Comparison of ENCODE assay signal across 8 cellular contexts in genomic region chr6:53651764-53652401, GRCh38. TPM values are rescaled to one million over a fixed set of nuclear protein-coding genes. Genes with fewer than 3 reads are reported as not detected.
DNase-seq lines count a peak whose midpoint lies in the region; ATAC-seq, FAIRE-seq and TF ChIP-seq lines count a peak whose summit lies in the region.

No MANE protein-coding gene starts in this region.

- no peaks in the 10 kb centered on the region for H3K36me3 ChIP-seq in SK-N-SH (replicated peaks in 1 of 2; ENCODE audit: control insufficient read depth in 1 of 2, insufficient read depth in 2 of 2, low read length in 1 of 2)
- H3K36me3 ChIP-seq in heart right ventricle = peaks cover 0 to 9% (median 0%) of the 10 kb centered on the region in 9 donors

- no peaks in the 10 kb centered on the region for H3F3A ChIP-seq in SK-N-SH (replicated peaks; ENCODE audit: insufficient read depth)

- peak overlapping the region; percentile 89 for H2AFZ ChIP-seq in SK-N-SH (ENCODE audit: low read depth)

- H3K9me3 ChIP-seq in SK-N-SH = no peaks in the 10 kb centered on the region
- H3K9me3 ChIP-seq in heart right ventricle = no peaks in the 10 kb centered on the region

- H3K9me3 Mint-ChIP-seq in activated naive CD8-positive, alpha-beta T cell (ENCODE audit: low read depth) = no peaks in the 10 kb centered on the region
- H3K9me3 Mint-ChIP-seq in type B pancreatic cell = no peaks in the 10 kb centered on the region

- H3K4me1 ChIP-seq in SK-N-SH (ENCODE audit: control insufficient read depth in 1 of 2, insufficient read depth in 2 of 2, low read depth in 1 of 2, low read length in 1 of 2) (peaks cover 0 to 13% of the 10 kb centered on the region in 2 experiments; a peak in 1 of 4 replicates), heart right ventricle (peaks cover 3 to 70% (median 37%) of the 10 kb centered on the region in 9 donors)

- POLR2A ChIA-PET in SK-N-SH (lab: Yijun Ruan, JAX) = interaction anchor here (0.5 to 0.9 kb wide), 2 partner anchors 107 to 142 kb away, joined by 3 read pairs; partner anchors contain the start of gene GCLC

- H3K36me3 Mint-ChIP-seq in activated naive CD8-positive, alpha-beta T cell = no peaks in the 10 kb centered on the region
- no peaks in the 10 kb centered on the region for H3K36me3 Mint-ChIP-seq in type B pancreatic cell

- H3K4me3 Mint-ChIP-seq in activated naive CD8-positive, alpha-beta T cell = peak overlapping the region; percentile 91
- peak overlapping the region; percentile 93 for H3K4me3 Mint-ChIP-seq in type B pancreatic cell

- no peak for FAIRE-seq in H54 (lab: Jason Lieb, UNC)

- H3K4me3 ChIP-seq in SK-N-SH (ENCODE audit: low read depth in 2 of 2, low read length in 1 of 2) = peak overlapping the region; percentile 52 to 56
- peak overlapping the region; percentile 11 to 65 (median 51) for H3K4me3 ChIP-seq in heart right ventricle

- no peaks in the 10 kb centered on the region for H3K27me3 Mint-ChIP-seq in activated naive CD8-positive, alpha-beta T cell
- H3K27me3 Mint-ChIP-seq in type B pancreatic cell = peaks cover 13% of the 10 kb centered on the region

- H3K27me3 ChIP-seq in SK-N-SH (ENCODE audit: insufficient read depth) (peaks cover 17% of the 10 kb centered on the region), heart right ventricle (peaks cover 0 to 12% (median 5%) of the 10 kb centered on the region in 7 donors)

- peak; percentile 77 to 88 (median 82) for ATAC-seq in heart right ventricle

- no peak for TF ChIP-seq RAD21 in SK-N-SH (IDR thresholded peaks at IDR 0.05; ENCODE audit: low read length)

- TF ChIP-seq EP300 in SK-N-SH (IDR thresholded peaks at IDR 0.05; ENCODE audit: borderline replicate concordance in 1 of 2, low read depth in 1 of 2, low read length in 1 of 2) = no peak

- H3K9me2 ChIP-seq in SK-N-SH = no peaks in the 10 kb centered on the region

- H3K4me1 Mint-ChIP-seq in activated naive CD8-positive, alpha-beta T cell (ENCODE audit: low read depth) = peaks cover 34% of the 10 kb centered on the region
- no peaks in the 10 kb centered on the region for H3K4me1 Mint-ChIP-seq in type B pancreatic cell (ENCODE audit: unreplicated experiment)

- no peak overlapping the region for H3K9ac ChIP-seq in SK-N-SH

- intact Hi-C loops in heart right ventricle (cut with DNase I) = loop anchor here in 9 of 10 donors (1.0 to 10.0 kb wide), 12 partner anchors 73 to 477 kb away; partner anchors contain the start of gene GCLC (in 6 of the 9)

- 0% methylated on average over 5 of the region's 68 CpGs for WGBS in SK-N-SH (ENCODE audit: low lambda C conversion rate)
- 11 to 15% methylated on average over 68 of the region's 68 CpGs for WGBS in heart right ventricle, 2 donors

- H4K20me1 ChIP-seq in SK-N-SH (ENCODE audit: insufficient read depth) = no peaks in the 10 kb centered on the region

- CTCF ChIA-PET in SK-N-SH (lab: Yijun Ruan, JAX) = interaction anchor here (0.7 to 3.6 kb wide), 33 partner anchors 10 to 481 kb away, joined by 3 to 96 read pairs (median 4); partner anchors contain the start of genes GCLC and KLHL31

- TF ChIP-seq POLR2A in H54 (IDR thresholded peaks at IDR 0.05; ENCODE audit: low read depth, low read length) = 0 out of 2 replicates have a peak, but pooled peaks have one; percentile 37

- no peaks in the 10 kb centered on the region for H3K79me2 ChIP-seq in SK-N-SH (ENCODE audit: insufficient read depth)

- peak overlapping the region; percentile 94 for H3K4me2 ChIP-seq in SK-N-SH

- peak overlapping the region; percentile 89 for H3K27ac Mint-ChIP-seq in activated naive CD8-positive, alpha-beta T cell
- H3K27ac Mint-ChIP-seq in type B pancreatic cell = peak overlapping the region; percentile 91

- no peak overlapping the region for H3K27ac ChIP-seq in SK-N-SH (ENCODE audit: low read depth in 2 of 2, low read length in 1 of 2)
- H3K27ac ChIP-seq in heart right ventricle = peak overlapping the region in 4 of 10 donors; percentile 7 to 54 (median 30)

- TF ChIP-seq CTCF in LNCAP (IDR thresholded peaks at IDR 0.05) (peak; percentile 35; the same call in 1 of the 2 replicates), SK-N-SH (IDR thresholded peaks at IDR 0.05) (no peak), heart right ventricle (IDR thresholded peaks at IDR 0.05) (peak in 5 of 9 donors; percentile 9 to 44 (median 35)), type B pancreatic cell (conservative IDR thresholded peaks at IDR 0.05) (no peak)

- peak; percentile 91 for DNase-seq in ELF-1 (ENCODE audit: low read depth, low spot score)
- DNase-seq in H54 (ENCODE audit: insufficient read length, low spot score) = no peak
- peak; percentile 80 for DNase-seq in SK-N-SH
- DNase-seq in heart right ventricle = peak; percentile 41 to 65
- DNase-seq in pons (ENCODE audit: low spot score) = peak; percentile 45
- peak; percentile 86 for DNase-seq in type B pancreatic cell (ENCODE audit: extremely low spot score, unreplicated experiment)

TF ChIP-seq in SK-N-SH, 30 proteins besides CTCF, POLR2A, EP300 and RAD21:
- no peak for TF ChIP-seq FOXM1 (IDR thresholded peaks at IDR 0.05; ENCODE audit: low read depth)
- peak; percentile 7; the same call in 1 of the 2 replicates for TF ChIP-seq MXI1 (IDR thresholded peaks at IDR 0.05; ENCODE audit: low read depth, low read length)
- peak; percentile 59; the same call in 1 of the 2 replicates for TF ChIP-seq MAX (IDR thresholded peaks at IDR 0.05; ENCODE audit: low read depth)
- TF ChIP-seq TAF1 (IDR thresholded peaks at IDR 0.05; ENCODE audit: borderline replicate concordance, low read depth, low read length) = no peak

RNA-seq across cellular contexts. Expression of gene KLHL31, which starts 13.7 kb away (rescaled TPM):
- polyA plus RNA-seq in SK-N-SH (2012; rRNA removed) (not detected in 2 replicates), heart right ventricle (100 to 1,000 TPM in 1 of 2 donors, 10 to 100 TPM in 1; 35.1 to 129 TPM)
- not detected in 2 replicates for polyA plus RNA-seq in SK-N-SH (2012; cell fraction: cytosol; rRNA removed)
- 0.01 TPM in 1 of 2 replicates, not detected in the other for polyA plus RNA-seq in SK-N-SH (2012; cell fraction: nucleus; rRNA removed)
- total RNA-seq in heart right ventricle (100 to 1,000 TPM; 198 to 452 (median 287) TPM), type B pancreatic cell (ENCODE audit: low replicate concordance) (1.3 and 2.8 TPM in 2 replicates)

Comparison
In these comparisons a context has a peak if more than half of its experiments do, and no peak if none do; other contexts are left out.
1. CTCF ChIP-seq: peak in LNCAP (single experiment) and heart right ventricle (5 of 9); none in SK-N-SH (single experiment) and type B pancreatic cell (single experiment).
2. RNA of gene KLHL31, which starts 13.7 kb away (total RNA-seq): 198 to 452 TPM in heart right ventricle; 1.3 to 2.8 TPM in type B pancreatic cell; every median in the first group is over 10 times any median in the second.